28 cellular contexts compared by ENCODE assay signal in the genomic region with DNA sequence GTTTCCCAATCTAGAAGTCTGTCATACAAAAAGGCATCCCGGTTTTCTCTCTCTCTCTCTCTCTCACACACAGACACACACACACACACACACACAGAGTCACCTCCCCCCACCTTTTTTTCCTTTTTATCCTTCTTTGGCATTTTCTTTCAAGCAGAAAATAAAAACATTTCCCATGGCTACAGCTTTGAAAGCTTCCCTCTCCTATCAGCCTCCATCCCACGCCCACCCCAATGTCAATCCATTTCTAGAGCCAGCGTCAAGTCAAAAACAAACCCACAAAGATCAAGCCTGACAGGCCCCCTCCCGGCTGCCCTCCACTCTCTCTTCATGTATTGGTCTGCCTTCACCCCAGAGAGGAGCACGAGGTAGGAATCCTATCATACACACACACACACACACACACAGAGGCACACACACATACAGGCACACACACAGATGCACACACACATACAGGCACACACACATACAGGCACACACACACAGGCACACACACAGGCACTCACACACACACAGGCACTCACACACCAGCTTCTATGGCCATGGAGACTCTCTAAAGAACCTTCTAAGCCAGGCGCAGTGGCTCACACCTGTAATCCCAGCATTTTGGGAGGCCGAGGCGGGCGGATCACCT. TPM values are rescaled to one million over a fixed set of nuclear protein-coding genes. Genes with fewer than 3 reads are reported as not detected.
DNase-seq lines count a peak whose midpoint lies in the region; FAIRE-seq and TF ChIP-seq lines count a peak whose summit lies in the region.
"Had no signal": no experiment of that assay in that cellular context is flagged by ENCODE, and none has a peak within 500 bp of the region (broad histone marks: within the 10 kb centered on the region; RNA-seq: fewer than 3 reads in every experiment).

No MANE protein-coding gene starts in this region.

- TF ChIP-seq CTCF in Calu3 (IDR thresholded peaks at IDR 0.05; ENCODE audit: unreplicated experiment) (no peak), choroid plexus epithelial cell (conservative IDR thresholded peaks at IDR 0.05; ENCODE audit: low read depth, low read length) (no peak), neural progenitor cell (IDR thresholded peaks at IDR 0.05) (no peak)

- no peak overlapping the region for H3K27ac ChIP-seq in Karpas-422 (ENCODE audit: low read length)
- no peak overlapping the region for H3K27ac ChIP-seq in neural progenitor cell
- H3K27ac ChIP-seq in caudate nucleus (ENCODE audit: low read depth, low read length): no peak overlapping the region
- H3K27ac ChIP-seq: colonic mucosa, gastrocnemius medialis had no signal

- H3K79me2 ChIP-seq in Karpas-422 (ENCODE audit: low read length) (no peaks in the 10 kb centered on the region), neural progenitor cell (ENCODE audit: low read depth) (peaks cover 8% of the 10 kb centered on the region)

- H3K9me3 Mint-ChIP-seq in Calu3 (ENCODE audit: low read depth, unreplicated experiment): no peaks in the 10 kb centered on the region
- peaks cover 7% of the 10 kb centered on the region for H3K9me3 Mint-ChIP-seq in neural progenitor cell
- H3K9me3 Mint-ChIP-seq: natural killer cell treated with Interleukin-12 subunit alpha and Interleukin-12 subunit beta and Interleukin-15 and Interleukin-18, amount 100 ng/mL, for 72 hours; stimulated activated effector memory CD8-positive, alpha-beta T cell treated with anti-CD3 and anti-CD28 coated beads, Interleukin-12 subunit alpha, Interleukin-12 subunit beta, amount 100 ng/mL, for 72 hours had no signal

- no peak for FAIRE-seq in GM12891 (lab: Jason Lieb, UNC)
- FAIRE-seq: GM12878, keratinocyte, small intestine, TTC549 had no signal

- no peak overlapping the region for H2AFZ ChIP-seq in Karpas-422 (ENCODE audit: low read length)
- no peak overlapping the region for H2AFZ ChIP-seq in neural progenitor cell (replicated peaks)

- H3K27me3 ChIP-seq in Karpas-422 (ENCODE audit: low read length) (no peaks in the 10 kb centered on the region), neural progenitor cell (peaks cover 53% of the 10 kb centered on the region)
- H3K27me3 ChIP-seq: colonic mucosa, gastrocnemius medialis had no signal

- intact Hi-C loops in Calu3 (cut with micrococcal nuclease; ENCODE audit: unreplicated experiment): no loop called here

- no peaks in the 10 kb centered on the region for H3K36me3 ChIP-seq in Karpas-422 (ENCODE audit: insufficient read depth, low read length)
- H3K36me3 ChIP-seq in neural progenitor cell: no peaks in the 10 kb centered on the region
- H3K36me3 ChIP-seq: colonic mucosa, gastrocnemius medialis had no signal

- H3K9ac ChIP-seq in Karpas-422 (ENCODE audit: low read length): no peak overlapping the region
- no peak overlapping the region for H3K9ac ChIP-seq in neural progenitor cell

- no peak overlapping the region for H3K4me3 ChIP-seq in Karpas-422 (ENCODE audit: low read length)
- H3K4me3 ChIP-seq in choroid plexus epithelial cell (ENCODE audit: low read depth, low read length): no peak overlapping the region
- H3K4me3 ChIP-seq in neural progenitor cell: no peak overlapping the region
- H3K4me3 ChIP-seq: colonic mucosa, gastrocnemius medialis, GM12878 had no signal

- H3K4me2 ChIP-seq in Karpas-422 (ENCODE audit: low read depth, low read length, poor library complexity, severe bottlenecking): no peak overlapping the region
- H3K4me2 ChIP-seq in neural progenitor cell: no peak overlapping the region

- peak overlapping the region; percentile 6 for H3K27ac Mint-ChIP-seq in Calu3 (ENCODE audit: unreplicated experiment)
- H3K27ac Mint-ChIP-seq in neural progenitor cell: peak overlapping the region; percentile 80
- H3K27ac Mint-ChIP-seq: activated CD8-positive, alpha-beta T cell treated with anti-CD3 and anti-CD28 coated beads for 36 hours; activated naive CD8-positive, alpha-beta T cell treated with anti-CD3 and anti-CD28 coated beads, Interleukin-2, amount 10 ng/mL, durations not matched to agents 7 days and 5 days; natural killer cell treated with Interleukin-12 subunit alpha and Interleukin-12 subunit beta and Interleukin-15 and Interleukin-18, amount 100 ng/mL, for 72 hours; stimulated activated effector memory CD8-positive, alpha-beta T cell treated with anti-CD3 and anti-CD28 coated beads, Interleukin-12 subunit alpha, Interleukin-12 subunit beta, amount 100 ng/mL, for 72 hours had no signal

- H3K4me3 Mint-ChIP-seq in Calu3 (ENCODE audit: low read depth, unreplicated experiment) (peak overlapping the region; percentile 21), neural progenitor cell (peak overlapping the region; percentile 75)
- H3K4me3 Mint-ChIP-seq: activated CD8-positive, alpha-beta T cell treated with anti-CD3 and anti-CD28 coated beads for 36 hours; activated naive CD8-positive, alpha-beta T cell treated with anti-CD3 and anti-CD28 coated beads, Interleukin-2, amount 10 ng/mL, durations not matched to agents 7 days and 5 days; natural killer cell treated with Interleukin-12 subunit alpha and Interleukin-12 subunit beta and Interleukin-15 and Interleukin-18, amount 100 ng/mL, for 72 hours; stimulated activated effector memory CD8-positive, alpha-beta T cell treated with anti-CD3 and anti-CD28 coated beads, Interleukin-12 subunit alpha, Interleukin-12 subunit beta, amount 100 ng/mL, for 72 hours had no signal

- peaks cover 24% of the 10 kb centered on the region for H3F3A ChIP-seq in neural progenitor cell (ENCODE audit: low read depth)

- H3K9me3 ChIP-seq in Karpas-422 (ENCODE audit: low read length) (no peaks in the 10 kb centered on the region), neural progenitor cell (ENCODE audit: low read depth) (no peaks in the 10 kb centered on the region)
- H3K9me3 ChIP-seq: colonic mucosa, gastrocnemius medialis had no signal

- H4K20me1 ChIP-seq in Karpas-422 (ENCODE audit: insufficient read depth, low read depth, low read length) (no peaks in the 10 kb centered on the region), neural progenitor cell (ENCODE audit: low read depth) (peaks cover 57% of the 10 kb centered on the region)

- H3K9me2 ChIP-seq in Karpas-422 (replicated peaks; ENCODE audit: insufficient read depth, low read length): no peaks in the 10 kb centered on the region

- TF ChIP-seq POLR2A in GM12891 (IDR thresholded peaks at IDR 0.05; ENCODE audit: low read depth, low read length): no peak

- BruUV-seq in Calu3 (replicated peaks; lab: Mats Ljungman, UMichigan): no TSS peak

- DNase-seq in Calu3 (no peak), Karpas-422 (peak; percentile 42), choroid plexus epithelial cell (ENCODE audit: low read depth) (peak; percentile 24), neural progenitor cell (ENCODE audit: low spot score) (no peak), GM12891 (ENCODE audit: insufficient read length, low spot score) (no peak), caudate nucleus (lab: John Stamatoyannopoulos, UW) (no peak)
- no peak for DNase-seq in activated CD4-positive, alpha-beta T cell treated with anti-CD3 and anti-CD28 coated beads for 4 hours
- DNase-seq in stimulated activated CD4-positive, alpha-beta T cell treated with anti-CD3 and anti-CD28 coated beads, Interleukin-4, amount 100 ng/mL, for 24 hours: no peak
- DNase-seq: ACHN; activated CD4-positive, CD25-positive, alpha-beta regulatory T cell treated with anti-CD3 and anti-CD28 coated beads, Interleukin-2, amount 50 U/mL, for 72 hours; activated CD8-positive, alpha-beta T cell treated with anti-CD3 and anti-CD28 coated beads for 36 hours; activated effector memory CD4-positive, alpha-beta T cell treated with anti-CD3 and anti-CD28 coated beads, Interleukin-2, amount 50 U/mL, for 16 hours; activated naive CD8-positive, alpha-beta T cell treated with anti-CD3 and anti-CD28 coated beads, Interleukin-2, amount 10 ng/mL, durations not matched to agents 7 days and 5 days; colonic mucosa; gastrocnemius medialis; NCI-H1105 treated with DMSO at 0.1 percent for 48 hours; NCI-H2107; NCI-H510A; NK-92 treated with Interleukin-12 subunit alpha and Interleukin-12 subunit beta, amount 100 ng/mL, for 24 hours; small intestine; stimulated activated CD4-positive, alpha-beta T cell treated with anti-CD3 and anti-CD28 coated beads, Interleukin-2, amount 100 ng/mL, for 24 hours; substantia nigra; T-helper 1 cell had no signal

- H3K36me3 Mint-ChIP-seq in Calu3 (ENCODE audit: insufficient read depth, unreplicated experiment) (peaks cover 45% of the 10 kb centered on the region), neural progenitor cell (peaks cover 19% of the 10 kb centered on the region)
- H3K36me3 Mint-ChIP-seq: natural killer cell treated with Interleukin-12 subunit alpha and Interleukin-12 subunit beta and Interleukin-15 and Interleukin-18, amount 100 ng/mL, for 72 hours had no signal

- peaks cover 24% of the 10 kb centered on the region for H3K4me1 Mint-ChIP-seq in Calu3 (ENCODE audit: low read depth, unreplicated experiment)
- H3K4me1 Mint-ChIP-seq in neural progenitor cell: peaks cover 47% of the 10 kb centered on the region

- CTCF ChIA-PET in Calu3 (lab: Charles Lee): interaction anchor here (0.7 to 1.1 kb wide), 2 partner anchors 15 to 23 kb away, joined by 3 read pairs; no protein-coding TSS in a partner anchor

- H3K27me3 Mint-ChIP-seq in Calu3 (ENCODE audit: unreplicated experiment): no peaks in the 10 kb centered on the region
- peaks cover 23% of the 10 kb centered on the region for H3K27me3 Mint-ChIP-seq in neural progenitor cell (ENCODE audit: insufficient read depth, low read depth)

- no peaks in the 10 kb centered on the region for H3K4me1 ChIP-seq in Karpas-422 (ENCODE audit: low read length)
- peaks cover 23% of the 10 kb centered on the region for H3K4me1 ChIP-seq in neural progenitor cell

TF ChIP-seq in GM12891, 5 proteins besides CTCF, POLR2A, EP300 and RAD21:
- no peak for TF ChIP-seq POLR2AphosphoS5 (IDR thresholded peaks at IDR 0.05; ENCODE audit: low read depth, low read length)
- TF ChIP-seq PAX5 (IDR thresholded peaks at IDR 0.05; ENCODE audit: insufficient read depth, low read length, severe bottlenecking): no peak
- no peak for TF ChIP-seq TAF1 (IDR thresholded peaks at IDR 0.05; ENCODE audit: low read depth, low read length)
- no peak for TF ChIP-seq POU2F2 (IDR thresholded peaks at IDR 0.05; ENCODE audit: low read depth, low read length)
- no peak for TF ChIP-seq SPI1 (IDR thresholded peaks at IDR 0.05; ENCODE audit: low read depth, low read length)
TF ChIP-seq in GM12891: peak in this region for 0.

RNA-seq across cellular contexts. Expression of gene TNRC18, which starts 8.0 kb away (rescaled TPM):
- total RNA-seq in Calu3 (2022): 213 and 218 TPM in 2 replicates
- 10.2 and 21.4 TPM in 2 replicates for total RNA-seq in Karpas-422 (2014; rRNA removed; shearing (Covaris generic); ENCODE audit: low replicate concordance)
- 16.1 and 27.2 TPM in 2 replicates for total RNA-seq in neural progenitor cell (ENCODE audit: low replicate concordance)
- polyA plus RNA-seq in GM12891 (2012; ENCODE audit: low read depth, missing spikeins): 14.7 TPM

Comparison
In these comparisons a context has a peak if more than half of its experiments do, and no peak if none do; other contexts are left out.
1. DNase-seq: peak in Karpas-422 (single experiment) and choroid plexus epithelial cell (single experiment); none in Calu3 (single experiment), neural progenitor cell (single experiment), activated CD4-positive, alpha-beta T cell treated with anti-CD3 and anti-CD28 coated beads for 4 hours (0 of 2), GM12891 (single experiment), caudate nucleus (0 of 61) and stimulated activated CD4-positive, alpha-beta T cell treated with anti-CD3 and anti-CD28 coated beads, Interleukin-4, amount 100 ng/mL, for 24 hours (single experiment).